Comparison of ENCODE assay signal across 34 cellular contexts in genomic region chr7:148794476-148794875, GRCh38.
"Had no signal": no experiment of that assay in that cellular context is flagged by ENCODE, and none has a peak within 500 bp of the region (broad histone marks: within the 10 kb centered on the region; RNA-seq: fewer than 3 reads in every experiment).

No MANE protein-coding gene starts in this region.

- H3K27ac Mint-ChIP-seq: activated B cell treated with CpG ODN at 0.5 μM for 24 hours; activated CD8-positive, alpha-beta memory T cell treated with anti-CD3 and anti-CD28 coated beads, Interleukin-2, amount 10 ng/mL, durations not matched to agents 7 days and 5 days; activated CD8-positive, alpha-beta T cell treated with anti-CD3 and anti-CD28 coated beads, Interleukin-2, amount 10 ng/mL, durations not matched to agents 7 days and 5 days; activated naive CD8-positive, alpha-beta T cell treated with anti-CD3 and anti-CD28 coated beads, Interleukin-2, amount 10 ng/mL, durations not matched to agents 7 days and 5 days; activated T-helper 17 cell treated with anti-CD3 and anti-CD28 coated beads, Interleukin-2, amount 50 U/mL, for 72 hours; effector memory CD8-positive, alpha-beta T cell; T-helper 17 cell; T-helper 2 cell treated with Interferon-gamma antibody and Interleukin-4, amounts not matched to agents 5 μg/mL and 100 μg/mL, for 36 hours had no signal

- H3K4me1 Mint-ChIP-seq: activated B cell treated with CpG ODN at 0.5 μM for 24 hours; activated T-helper 17 cell treated with anti-CD3 and anti-CD28 coated beads, Interleukin-2, amount 50 U/mL, for 72 hours; T-helper 17 cell had no signal

- H3K27ac ChIP-seq: ascending aorta, brain microvascular endothelial cell, esophagus muscularis mucosa, foreskin keratinocyte, heart left ventricle, WERI-Rb-1 had no signal

- DNase-seq: activated B cell treated with CpG ODN at 0.5 μM for 24 hours; activated CD4-positive, alpha-beta T cell treated with anti-CD3 and anti-CD28 coated beads for 48 hours; activated CD4-positive, alpha-beta T cell treated with anti-CD3 and anti-CD28 coated beads, Interleukin-2, amount 50 U/mL, for 1 hour; activated CD4-positive, alpha-beta T cell treated with anti-CD3 and anti-CD28 coated beads, Interleukin-2, amount 50 U/mL, for 48 hours; activated CD8-positive, alpha-beta memory T cell treated with anti-CD3 and anti-CD28 coated beads, Interleukin-2, amount 10 ng/mL, durations not matched to agents 7 days and 5 days; activated CD8-positive, alpha-beta memory T cell treated with anti-CD3 and anti-CD28 coated beads, Interleukin-2, amount 50 U/mL, for 4 hours; activated CD8-positive, alpha-beta T cell treated with anti-CD3 and anti-CD28 coated beads, Interleukin-2, amount 10 ng/mL, durations not matched to agents 7 days and 5 days; activated effector memory CD4-positive, alpha-beta T cell treated with Interleukin-2 at 50 U/mL for 16 hours; activated gamma-delta T cell treated with Interleukin-2 at 50 U/mL for 16 hours; activated naive CD4-positive, alpha-beta T cell treated with Interleukin-2 at 50 U/mL for 16 hours; activated naive CD8-positive, alpha-beta T cell treated with anti-CD3 and anti-CD28 coated beads, Interleukin-2, amount 10 ng/mL, durations not matched to agents 7 days and 5 days; activated T-cell treated with anti-CD3 and anti-CD28 coated beads, Interleukin-2, amount 50 U/mL, for 24 hours; brain microvascular endothelial cell; cortex of kidney; dermis blood vessel endothelial cell; effector CD4-positive, alpha-beta T cell; effector memory CD8-positive, alpha-beta T cell; erythroblast; foreskin keratinocyte; gastrocnemius medialis; glutamatergic neuron; heart left ventricle; T-helper 1 cell; T-helper 17 cell; T1000; WERI-Rb-1 had no signal

- H3K27me3 Mint-ChIP-seq: activated B cell treated with CpG ODN at 0.5 μM for 24 hours; activated CD8-positive, alpha-beta memory T cell treated with anti-CD3 and anti-CD28 coated beads, Interleukin-2, amount 10 ng/mL, durations not matched to agents 7 days and 5 days; activated naive CD8-positive, alpha-beta T cell treated with anti-CD3 and anti-CD28 coated beads, Interleukin-2, amount 10 ng/mL, durations not matched to agents 7 days and 5 days; activated T-cell treated with anti-CD3 and anti-CD28 coated beads, Interleukin-2, amount 50 U/mL, for 24 hours; activated T-helper 17 cell treated with anti-CD3 and anti-CD28 coated beads, Interleukin-2, amount 50 U/mL, for 72 hours; effector memory CD8-positive, alpha-beta T cell; T-helper 17 cell had no signal

- H3K4me3 Mint-ChIP-seq: activated B cell treated with CpG ODN at 0.5 μM for 24 hours; activated CD8-positive, alpha-beta memory T cell treated with anti-CD3 and anti-CD28 coated beads, Interleukin-2, amount 10 ng/mL, durations not matched to agents 7 days and 5 days; activated CD8-positive, alpha-beta T cell treated with anti-CD3 and anti-CD28 coated beads, Interleukin-2, amount 10 ng/mL, durations not matched to agents 7 days and 5 days; activated naive CD8-positive, alpha-beta T cell treated with anti-CD3 and anti-CD28 coated beads, Interleukin-2, amount 10 ng/mL, durations not matched to agents 7 days and 5 days; activated T-cell treated with anti-CD3 and anti-CD28 coated beads, Interleukin-2, amount 50 U/mL, for 24 hours; activated T-helper 17 cell treated with anti-CD3 and anti-CD28 coated beads, Interleukin-2, amount 50 U/mL, for 72 hours; effector memory CD8-positive, alpha-beta T cell; T-helper 17 cell; T-helper 2 cell treated with Interferon-gamma antibody and Interleukin-4, amounts not matched to agents 5 μg/mL and 100 μg/mL, for 36 hours had no signal

- H3K27me3 ChIP-seq: ascending aorta, brain microvascular endothelial cell, esophagus muscularis mucosa, foreskin keratinocyte, gastrocnemius medialis, heart left ventricle had no signal

- H3K4me1 ChIP-seq: ascending aorta, esophagus muscularis mucosa, foreskin keratinocyte, gastrocnemius medialis, heart left ventricle had no signal

- ATAC-seq: activated CD4-positive, CD25-positive, alpha-beta regulatory T cell treated with anti-CD3 and anti-CD28 coated beads, Interleukin-2, amount 50 U/mL, for 24 hours; activated CD8-positive, alpha-beta memory T cell treated with anti-CD3 and anti-CD28 coated beads, Interleukin-2, amount 10 ng/mL, durations not matched to agents 7 days and 5 days; activated CD8-positive, alpha-beta T cell treated with anti-CD3 and anti-CD28 coated beads, Interleukin-2, amount 10 ng/mL, durations not matched to agents 7 days and 5 days; activated naive CD4-positive, alpha-beta T cell treated with anti-CD3 and anti-CD28 coated beads, Interleukin-2, amount 50 U/mL, for 72 hours; activated T-helper 17 cell treated with anti-CD3 and anti-CD28 coated beads, Interleukin-2, amount 50 U/mL, for 72 hours; effector memory CD8-positive, alpha-beta T cell; foreskin keratinocyte; gastrocnemius medialis; heart left ventricle; T-helper 17 cell had no signal

- H3K9me3 ChIP-seq: gastrocnemius medialis had no signal

- FAIRE-seq: bronchial epithelial cell, colon had no signal

- H3K9me3 Mint-ChIP-seq: activated B cell treated with CpG ODN at 0.5 μM for 24 hours; activated naive CD4-positive, alpha-beta T cell treated with anti-CD3 and anti-CD28 coated beads, Interleukin-2, amount 50 U/mL, for 72 hours; activated naive CD8-positive, alpha-beta T cell treated with anti-CD3 and anti-CD28 coated beads, Interleukin-2, amount 10 ng/mL, durations not matched to agents 7 days and 5 days; activated T-cell treated with anti-CD3 and anti-CD28 coated beads, Interleukin-2, amount 50 U/mL, for 24 hours; activated T-helper 17 cell treated with anti-CD3 and anti-CD28 coated beads, Interleukin-2, amount 50 U/mL, for 72 hours; effector memory CD8-positive, alpha-beta T cell had no signal

- H3K4me3 ChIP-seq: ascending aorta, esophagus muscularis mucosa, gastrocnemius medialis, heart left ventricle had no signal
